ENCODE assay signal across 26 cellular contexts in genomic region chr20:3461911-3462677, GRCh38. TPM values are rescaled to one million over a fixed set of nuclear protein-coding genes. Genes with fewer than 3 reads are reported as not detected.
DNase-seq lines count a peak whose midpoint lies in the region; ATAC-seq, FAIRE-seq and TF ChIP-seq lines count a peak whose summit lies in the region.
"Had no signal": no experiment of that assay in that cellular context is flagged by ENCODE, and none has a peak within 500 bp of the region (broad histone marks: within the 10 kb centered on the region; RNA-seq: fewer than 3 reads in every experiment).

No MANE protein-coding gene starts in this region.

- H3F3A ChIP-seq in neural cell (ENCODE audit: insufficient read depth, low read length, poor library complexity, severe bottlenecking) = no peaks in the 10 kb centered on the region

- in situ Hi-C loops in K562 (cut with MboI) = no loop called here

- H3K27me3 ChIP-seq in K562 (ENCODE audit: control insufficient read depth in 2 of 2, insufficient read depth in 2 of 2, low read length in 2 of 2) (no peaks in the 10 kb centered on the region), neural cell (ENCODE audit: insufficient read depth, low read depth, low read length) (no peaks in the 10 kb centered on the region)
- H3K27me3 ChIP-seq: sigmoid colon had no signal

- BruUV-seq in K562 (replicated peaks; lab: Mats Ljungman, UMichigan) = no TSS peak

- H2AFZ ChIP-seq in K562 (ENCODE audit: low read depth, low read length) (no peak overlapping the region), neural cell (ENCODE audit: low read depth, low read length) (peak overlapping the region; percentile 37)

- TF ChIP-seq EP300 in K562 (IDR thresholded peaks at IDR 0.05; ENCODE audit: low read length) (no peak), neural cell (conservative IDR thresholded peaks at IDR 0.05; ENCODE audit: poor library complexity, severe bottlenecking) (no peak)

- no peak for DNase-seq in stimulated activated naive CD8-positive, alpha-beta T cell treated with anti-CD3 and anti-CD28 coated beads, Interleukin-15, Interleukin-2, amounts not matched to agents 100 U/mL and 50 U/mL, for 24 hours
- DNase-seq in stimulated activated naive CD8-positive, alpha-beta T cell treated with anti-CD3 and anti-CD28 coated beads, Interleukin-15, amount 100 ng/mL, for 72 hours = no peak
- no peak for DNase-seq in K562 (ENCODE audit: extremely low read depth in 1 of 4, low spot score in 3 of 4)
- no peak for DNase-seq in NCI-H1417 treated with DMSO at 0.1 percent for 48 hours (lab: John Stamatoyannopoulos, UW)
- no peak for DNase-seq in D341Med (ENCODE audit: low spot score)
- DNase-seq in NCI-H2029 treated with DMSO at 0.1 percent for 48 hours (lab: John Stamatoyannopoulos, UW) = no peak
- DNase-seq: activated CD4-positive, alpha-beta T cell treated with anti-CD3 and anti-CD28 coated beads, Interleukin-2, amount 50 U/mL, for 4 hours; DMS79 treated with DMSO at 0.1 percent for 48 hours; heart right ventricle; Karpas-422; naive thymus-derived CD4-positive, alpha-beta T cell; NCI-H2081 treated with DMSO at 0.1 percent for 48 hours; NCI-H774; sigmoid colon; T-helper 9 cell; transverse colon had no signal

- H3K36me3 ChIP-seq in K562 (ENCODE audit: control insufficient read depth, insufficient read depth, low read length) (no peaks in the 10 kb centered on the region), neural cell (ENCODE audit: insufficient read depth, low read length) (no peaks in the 10 kb centered on the region)
- H3K36me3 ChIP-seq: heart right ventricle, sigmoid colon, transverse colon had no signal

- no peak overlapping the region for H3K4me2 ChIP-seq in K562 (ENCODE audit: insufficient read depth, low read length)
- peak overlapping the region; percentile 60 for H3K4me2 ChIP-seq in neural cell (ENCODE audit: low read length)

- no peak overlapping the region for H3K9ac ChIP-seq in K562 (ENCODE audit: insufficient read depth in 1 of 2, low read depth in 2 of 2, low read length in 2 of 2)
- H3K9ac ChIP-seq in neural cell (ENCODE audit: low read length) = peak overlapping the region; percentile 65

- peaks cover 18% of the 10 kb centered on the region for H3K27me3 Mint-ChIP-seq in stimulated activated naive CD8-positive, alpha-beta T cell treated with anti-CD3 and anti-CD28 coated beads, Interleukin-15, amount 100 ng/mL, for 72 hours

- peaks cover 4 to 11% of the 10 kb centered on the region in 2 experiments; a peak in 4 of 5 replicates for H3K4me1 ChIP-seq in K562 (replicated peaks in 1 of 2; ENCODE audit: control insufficient read depth in 2 of 2, insufficient read depth in 2 of 2, low read length in 2 of 2)
- H3K4me1 ChIP-seq: sigmoid colon, transverse colon had no signal

- CTCF ChIA-PET in K562 (lab: Yijun Ruan, JAX; ENCODE audit: low intra/inter-chr PET ratio) = no interaction called here

- no peaks in the 10 kb centered on the region for H4K20me1 ChIP-seq in K562 (replicated peaks; ENCODE audit: control insufficient read depth, insufficient read depth, low read length)
- H4K20me1 ChIP-seq in neural cell (ENCODE audit: insufficient read depth) = no peaks in the 10 kb centered on the region

- no peak overlapping the region for H3K27ac Mint-ChIP-seq in stimulated activated naive CD8-positive, alpha-beta T cell treated with anti-CD3 and anti-CD28 coated beads, Interleukin-15, amount 100 ng/mL, for 72 hours
- H3K27ac Mint-ChIP-seq: activated naive CD4-positive, alpha-beta T cell treated with anti-CD3 and anti-CD28 coated beads, Interleukin-2, amount 50 U/mL, for 72 hours; activated T-helper 17 cell treated with anti-CD3 and anti-CD28 coated beads, Interleukin-2, amount 50 U/mL, for 72 hours; B cell; naive thymus-derived CD4-positive, alpha-beta T cell had no signal

- peak; percentile 19 for ATAC-seq in stimulated activated naive CD8-positive, alpha-beta T cell treated with anti-CD3 and anti-CD28 coated beads, Interleukin-15, Interleukin-2, amounts not matched to agents 100 U/mL and 50 U/mL, for 24 hours
- ATAC-seq in stimulated activated naive CD8-positive, alpha-beta T cell treated with anti-CD3 and anti-CD28 coated beads, Interleukin-15, amount 100 ng/mL, for 72 hours = no peak
- ATAC-seq in K562 (no peak), HG03460 (IDR thresholded peaks at IDR 0.05; ENCODE audit: unreplicated experiment) (no peak)
- ATAC-seq: activated naive CD4-positive, alpha-beta T cell treated with anti-CD3 and anti-CD28 coated beads, Interleukin-2, amount 50 U/mL, for 72 hours; activated T-helper 17 cell treated with anti-CD3 and anti-CD28 coated beads, Interleukin-2, amount 50 U/mL, for 72 hours; GM12878; left lobe of liver; naive thymus-derived CD4-positive, alpha-beta T cell had no signal

- TF ChIP-seq CTCF in K562 (IDR thresholded peaks at IDR 0.05 in 2 of 3, conservative IDR thresholded peaks at IDR 0.05 in 1 of 3; ENCODE audit: insufficient read depth in 2 of 3, low read depth in 1 of 3, low read length in 3 of 3) = no peak
- TF ChIP-seq CTCF in neural cell (IDR thresholded peaks at IDR 0.05; ENCODE audit: poor library complexity, severe bottlenecking) = no peak

- H3K9me3 ChIP-seq in K562 (replicated peaks; ENCODE audit: control insufficient read depth, insufficient read depth, low read depth, low read length) (no peaks in the 10 kb centered on the region), neural cell (ENCODE audit: low read length) (no peaks in the 10 kb centered on the region)
- H3K9me3 ChIP-seq: heart right ventricle, sigmoid colon, transverse colon had no signal

- intact Hi-C loops in K562 (cut with micrococcal nuclease) = no loop called here

- no peak overlapping the region for H3K4me3 Mint-ChIP-seq in stimulated activated naive CD8-positive, alpha-beta T cell treated with anti-CD3 and anti-CD28 coated beads, Interleukin-15, amount 100 ng/mL, for 72 hours
- H3K4me3 Mint-ChIP-seq: activated T-helper 17 cell treated with anti-CD3 and anti-CD28 coated beads, Interleukin-2, amount 50 U/mL, for 72 hours; B cell; naive thymus-derived CD4-positive, alpha-beta T cell had no signal

- no peaks in the 10 kb centered on the region for H3K4me1 Mint-ChIP-seq in stimulated activated naive CD8-positive, alpha-beta T cell treated with anti-CD3 and anti-CD28 coated beads, Interleukin-15, amount 100 ng/mL, for 72 hours
- H3K4me1 Mint-ChIP-seq: activated T-helper 17 cell treated with anti-CD3 and anti-CD28 coated beads, Interleukin-2, amount 50 U/mL, for 72 hours; B cell; naive thymus-derived CD4-positive, alpha-beta T cell had no signal

- H3K79me2 ChIP-seq in K562 (ENCODE audit: control insufficient read depth, insufficient read depth, low read length) = no peaks in the 10 kb centered on the region
- H3K79me2 ChIP-seq in neural cell (replicated peaks; ENCODE audit: insufficient read depth, low read length) = no peaks in the 10 kb centered on the region

- no peak for FAIRE-seq in K562 (lab: Jason Lieb, UNC)
- FAIRE-seq: A204.1, GM12878, H1 had no signal

- WGBS in K562 (ENCODE audit: insufficient coverage, low coverage, missing lambda C conversion rate) = 52% methylated on average over 8 of the region's 11 CpGs

- no peak overlapping the region for H3K27ac ChIP-seq in K562 (ENCODE audit: extremely low read depth, low read depth, low read length)
- H3K27ac ChIP-seq in neural cell (ENCODE audit: low read length) = peak overlapping the region; percentile 97
- H3K27ac ChIP-seq: epithelial cell of prostate, sigmoid colon, transverse colon had no signal

- POLR2A ChIA-PET in K562 (lab: Yijun Ruan, JAX) = interaction anchor here (0.6 kb wide), 1 partner anchor 8 kb away, joined by 4 read pairs; the partner anchor contains the start of gene ATRN

- no peaks in the 10 kb centered on the region for H3K9me2 ChIP-seq in neural cell (ENCODE audit: insufficient read depth, low read length)

- no peak for TF ChIP-seq POLR2A in K562 (conservative IDR thresholded peaks at IDR 0.05)

- H3K4me3 ChIP-seq in K562 (no peak overlapping the region), neural cell (ENCODE audit: low read length) (peak overlapping the region; percentile 58)
- H3K4me3 ChIP-seq: GM12878, heart right ventricle, sigmoid colon, transverse colon had no signal

- H3K9me3 Mint-ChIP-seq in stimulated activated naive CD8-positive, alpha-beta T cell treated with anti-CD3 and anti-CD28 coated beads, Interleukin-15, amount 100 ng/mL, for 72 hours = no peaks in the 10 kb centered on the region
- H3K9me3 Mint-ChIP-seq: activated naive CD4-positive, alpha-beta T cell treated with anti-CD3 and anti-CD28 coated beads, Interleukin-2, amount 50 U/mL, for 72 hours; activated T-helper 17 cell treated with anti-CD3 and anti-CD28 coated beads, Interleukin-2, amount 50 U/mL, for 72 hours; naive thymus-derived CD4-positive, alpha-beta T cell had no signal

- H3K9me1 ChIP-seq in K562 (ENCODE audit: control insufficient read depth, insufficient read depth, low read length) = no peaks in the 10 kb centered on the region

- no peak for TF ChIP-seq RAD21 in K562 (CRISPR knock-in tag; conservative IDR thresholded peaks at IDR 0.05 in 1 of 2, IDR thresholded peaks at IDR 0.05 in 1 of 2)
- TF ChIP-seq RAD21 in neural cell (conservative IDR thresholded peaks at IDR 0.05) = no peak

RNA-seq across cellular contexts. Expression of gene ATRN, which starts 8.7 kb away (rescaled TPM):
- total RNA-seq in K562 (2011; cell fraction: chromatin; rRNA removed; ENCODE audit: low replicate concordance) = 38.2 and 41.0 TPM in 2 replicates
- total RNA-seq in K562 (2011; cell fraction: nucleolus; rRNA removed) = 31.8 and 33.4 TPM in 2 replicates
- total RNA-seq in K562 (2011; cell fraction: nucleoplasm; rRNA removed) = 36.1 and 38.3 TPM in 2 replicates
- total RNA-seq in K562 (2014; rRNA removed) (5.7 and 6.7 TPM in 2 replicates), K562 (2014; rRNA removed; fragmentation: Illumina TruSeq; extraction: Trizol) (7.6 and 8.5 TPM in 2 replicates), K562 (2015; rRNA removed; fragmentation: Illumina TruSeq; extraction: Trizol) (8.5 and 9.1 TPM in 2 replicates), K562 (2021) (10.3 and 11.8 TPM in 2 replicates)
- polyA plus RNA-seq in K562 (2011; rRNA removed) (16.5 and 26.3 TPM in 2 replicates), K562 (2014; fragmentation: Illumina TruSeq; extraction: Trizol) (10.2 and 10.6 TPM in 2 replicates), K562 (2014; fragmentation: Nextera tagmentation; extraction: Ambion mirVana) (1 to 10 TPM in 1 of 2 experiments, under 1 TPM in 1; 0.69 to 1.6 TPM), K562 (2014; rRNA removed) (6.3 and 7.5 TPM in 2 replicates), neural cell (27.5 and 29.0 TPM in 2 replicates)
- polyA plus RNA-seq in K562 (2011; cell fraction: cytosol; rRNA removed) = 12.0 and 24.0 TPM in 2 replicates
- polyA plus RNA-seq in K562 (2011; cell fraction: nucleus; rRNA removed) = 14.1 and 23.7 TPM in 2 replicates
- polyA plus RNA-seq in K562 (2012) = 9.1 and 9.8 TPM in 2 replicates
- 52.2 and 72.7 TPM in 2 replicates for polyA minus RNA-seq in K562 (2011; rRNA and poly(A)+ RNA removed)
- 17.0 and 23.7 TPM in 2 replicates for polyA minus RNA-seq in K562 (2011; cell fraction: cytosol; rRNA and poly(A)+ RNA removed)
- 12.8 and 43.2 TPM in 2 replicates for polyA minus RNA-seq in K562 (2011; cell fraction: nucleus; rRNA and poly(A)+ RNA removed)
- 83.8 and 94.8 TPM in 2 replicates for polyA minus RNA-seq in neural cell

RNA-seq across cellular contexts. Expression of gene DNAAF9, which starts 54.6 kb away (rescaled TPM):
- total RNA-seq in K562 (2011; cell fraction: chromatin; rRNA removed; ENCODE audit: low replicate concordance) = 17.2 and 19.7 TPM in 2 replicates
- total RNA-seq in K562 (2011; cell fraction: nucleolus; rRNA removed) = 7.3 and 8.0 TPM in 2 replicates
- total RNA-seq in K562 (2011; cell fraction: nucleoplasm; rRNA removed) = 9.3 and 9.8 TPM in 2 replicates
- total RNA-seq in K562 (2014; rRNA removed) (1.3 and 1.5 TPM in 2 replicates), K562 (2014; rRNA removed; fragmentation: Illumina TruSeq; extraction: Trizol) (2.1 and 2.6 TPM in 2 replicates), K562 (2015; rRNA removed; fragmentation: Illumina TruSeq; extraction: Trizol) (2.2 and 2.3 TPM in 2 replicates), K562 (2021) (2.5 and 2.9 TPM in 2 replicates)
- polyA plus RNA-seq in K562 (2011; rRNA removed) (2.7 and 4.1 TPM in 2 replicates), K562 (2014; fragmentation: Illumina TruSeq; extraction: Trizol) (1.9 and 2.2 TPM in 2 replicates), K562 (2014; fragmentation: Nextera tagmentation; extraction: Ambion mirVana) (under 1 TPM; 0.42 to 0.49 TPM), K562 (2014; rRNA removed) (1.7 and 1.8 TPM in 2 replicates), neural cell (58.0 and 59.7 TPM in 2 replicates)
- 1.3 and 2.9 TPM in 2 replicates for polyA plus RNA-seq in K562 (2011; cell fraction: cytosol; rRNA removed)
- 5.8 and 9.1 TPM in 2 replicates for polyA plus RNA-seq in K562 (2011; cell fraction: nucleus; rRNA removed)
- 1.8 and 2.8 TPM in 2 replicates for polyA plus RNA-seq in K562 (2012)
- polyA minus RNA-seq in K562 (2011; rRNA and poly(A)+ RNA removed) = 4.9 and 8.1 TPM in 2 replicates
- polyA minus RNA-seq in K562 (2011; cell fraction: cytosol; rRNA and poly(A)+ RNA removed) = 1.9 and 4.6 TPM in 2 replicates
- 3.9 and 8.2 TPM in 2 replicates for polyA minus RNA-seq in K562 (2011; cell fraction: nucleus; rRNA and poly(A)+ RNA removed)
- 64.3 and 71.5 TPM in 2 replicates for polyA minus RNA-seq in neural cell
